Comparison of ENCODE assay signal across 13 cellular contexts in genomic region chr15:67198157-67198754, GRCh38. TPM values are rescaled to one million over a fixed set of nuclear protein-coding genes. Genes with fewer than 3 reads are reported as not detected.
DNase-seq lines count a peak whose midpoint lies in the region; ATAC-seq, FAIRE-seq and TF ChIP-seq lines count a peak whose summit lies in the region.
"Had no signal": no experiment of that assay in that cellular context is flagged by ENCODE, and none has a peak within 500 bp of the region (broad histone marks: within the 10 kb centered on the region; RNA-seq: fewer than 3 reads in every experiment).

No MANE protein-coding gene starts in this region.

- no peak overlapping the region for H3K9ac ChIP-seq in fibroblast of lung (ENCODE audit: insufficient read depth, low read length)

- H3K4me1 ChIP-seq in A549 (peaks cover 24% of the 10 kb centered on the region), OCI-LY7 (ENCODE audit: insufficient read depth, low read length, poor library complexity, severe bottlenecking) (peaks cover 18% of the 10 kb centered on the region), fibroblast of lung (ENCODE audit: control insufficient read depth, extremely low read depth, insufficient read depth, low read length) (peaks cover 22% of the 10 kb centered on the region), thyroid gland (peaks cover 29 to 39% of the 10 kb centered on the region in 2 donors)

- H3K27ac ChIP-seq in A549 (peak overlapping the region in 1 of 2 experiments; percentile 26; a peak in 1 of 6 replicates), OCI-LY7 (ENCODE audit: low read depth, low read length, poor library complexity, severe bottlenecking) (peak overlapping the region; percentile 10), fibroblast of lung (ENCODE audit: insufficient read depth, low read length) (peak overlapping the region; percentile 43), thyroid gland (peak overlapping the region in 1 of 3 donors; percentile 4)
- H3K27ac ChIP-seq: C4-2B had no signal

- TF ChIP-seq CTCF in A549 (IDR thresholded peaks at IDR 0.05), result no peak
- no peak for TF ChIP-seq CTCF in OCI-LY7 (conservative IDR thresholded peaks at IDR 0.05; ENCODE audit: low read length)
- no peak for TF ChIP-seq CTCF in fibroblast of lung (conservative IDR thresholded peaks at IDR 0.05 in 1 of 2, IDR thresholded peaks at IDR 0.05 in 1 of 2; ENCODE audit: low read depth in 1 of 2, low read length in 2 of 2)
- no peak for TF ChIP-seq CTCF in thyroid gland (IDR thresholded peaks at IDR 0.05)

- FAIRE-seq in A549 (lab: Jason Lieb, UNC) (no peak), GM18507 (lab: Jason Lieb, UNC) (peak; percentile 51)

- H3K27me3 ChIP-seq in fibroblast of lung (ENCODE audit: control insufficient read depth, insufficient read depth, low read length), result no peaks in the 10 kb centered on the region
- no peaks in the 10 kb centered on the region for H3K27me3 ChIP-seq in thyroid gland

- DNase-seq in A549 (ENCODE audit: low read depth in 1 of 2, low spot score in 1 of 2), result peak in 1 of 2 experiments; percentile 19
- no peak for DNase-seq in GM18507 (ENCODE audit: extremely low spot score, insufficient read length, low read depth)
- DNase-seq in OCI-LY7 (ENCODE audit: low spot score), result peak; percentile 61
- DNase-seq in fibroblast of lung (ENCODE audit: low read depth in 2 of 2), result no peak
- no peak for DNase-seq in thyroid gland
- DNase-seq in stimulated activated CD4-positive, alpha-beta T cell treated with anti-CD3 and anti-CD28 coated beads, Interleukin-12 subunit alpha, Interleukin-12 subunit beta, amount 100 ng/mL, for 4 hours, result no peak
- no peak for DNase-seq in stimulated activated naive CD4-positive, alpha-beta T cell (lab: John Stamatoyannopoulos, UW)
- DNase-seq: islet precursor cell; NCI-H187 treated with DMSO at 0.1 percent for 48 hours; NK-92 treated with Interleukin-12 subunit alpha and Interleukin-12 subunit beta, amount 100 ng/mL, for 24 hours; SW 1271 had no signal

- no peak for TF ChIP-seq RAD21 in A549 (conservative IDR thresholded peaks at IDR 0.05 in 1 of 2, IDR thresholded peaks at IDR 0.05 in 1 of 2)

- H3K9me3 ChIP-seq in A549, result no peaks in the 10 kb centered on the region
- no peaks in the 10 kb centered on the region for H3K9me3 ChIP-seq in OCI-LY7 (ENCODE audit: low read length)
- no peaks in the 10 kb centered on the region for H3K9me3 ChIP-seq in fibroblast of lung (ENCODE audit: control insufficient read depth, insufficient read depth, low read depth, low read length)
- no peaks in the 10 kb centered on the region for H3K9me3 ChIP-seq in thyroid gland

- TF ChIP-seq POLR2A in A549 (IDR thresholded peaks at IDR 0.05; ENCODE audit: low read length) (no peak), thyroid gland (IDR thresholded peaks at IDR 0.05) (no peak)

- no TSS peak for BruUV-seq in OCI-LY7 (replicated peaks; lab: Mats Ljungman, UMichigan)

- H3K36me3 ChIP-seq in OCI-LY7 (ENCODE audit: insufficient read depth, low read length) (peaks cover 37% of the 10 kb centered on the region), fibroblast of lung (ENCODE audit: control insufficient read depth, insufficient read depth, low read length) (peaks cover 11% of the 10 kb centered on the region), thyroid gland (peaks cover 0 to 3% of the 10 kb centered on the region in 2 donors)

- no peak overlapping the region for H3K4me3 ChIP-seq in A549
- H3K4me3 ChIP-seq in OCI-LY7 (ENCODE audit: low read depth, low read length, poor library complexity, severe bottlenecking), result no peak overlapping the region
- H3K4me3 ChIP-seq in fibroblast of lung (replicated peaks in 1 of 4; ENCODE audit: control extremely low read depth in 1 of 4, insufficient read depth in 1 of 4, low read depth in 3 of 4, low read length in 4 of 4), result no peak overlapping the region
- H3K4me3 ChIP-seq in thyroid gland (replicated peaks in 1 of 3), result no peak overlapping the region

- H4K20me1 ChIP-seq in OCI-LY7 (ENCODE audit: insufficient read depth, low read length), result no peaks in the 10 kb centered on the region
- H4K20me1 ChIP-seq in fibroblast of lung (ENCODE audit: control insufficient read depth, extremely low read depth, insufficient read depth, low read length), result no peaks in the 10 kb centered on the region

- no peak for TF ChIP-seq EP300 in A549 (IDR thresholded peaks at IDR 0.05)

- intact Hi-C loops in OCI-LY7 (cut with micrococcal nuclease; ENCODE audit: unreplicated experiment) (loop anchor here (5.0 kb wide), 1 partner anchor 251 kb away; no protein-coding TSS in a partner anchor), thyroid gland (cut with DNase I) (no loop called here)

- ATAC-seq in A549, result peak; percentile 17 to 36; a peak in 5 of 6 replicates
- no peak for ATAC-seq in GM21360 (IDR thresholded peaks at IDR 0.05; ENCODE audit: unreplicated experiment)

- POLR2A ChIA-PET in A549 (lab: Yijun Ruan, JAX) (no interaction called here), OCI-LY7 (lab: Charles Lee) (interaction anchor here (0.6 kb wide), 2 partner anchors 55 to 1912 kb away, joined by 3 to 4 read pairs; no protein-coding TSS in a partner anchor)

- WGBS in A549 (ENCODE audit: missing lambda C conversion rate), result 94% methylated on average over 7 of the region's 7 CpGs
- 85 to 91% methylated on average over 7 of the region's 7 CpGs for WGBS in thyroid gland, 2 donors

- no peaks in the 10 kb centered on the region for H3K9me2 ChIP-seq in OCI-LY7 (ENCODE audit: insufficient read depth, low read length)

- H3K4me2 ChIP-seq in A549, result no peak overlapping the region
- peak overlapping the region; percentile 28 for H3K4me2 ChIP-seq in OCI-LY7 (ENCODE audit: low read length)
- H3K4me2 ChIP-seq in fibroblast of lung (ENCODE audit: extremely low read depth, insufficient read depth, low read length), result no peak overlapping the region

- H2AFZ ChIP-seq in OCI-LY7 (ENCODE audit: low read length) (no peak overlapping the region), fibroblast of lung (ENCODE audit: low read length) (no peak overlapping the region)

- H3K79me2 ChIP-seq in OCI-LY7 (ENCODE audit: insufficient read depth, low read depth, low read length) (no peaks in the 10 kb centered on the region), fibroblast of lung (ENCODE audit: control insufficient read depth, insufficient read depth, low read length) (no peaks in the 10 kb centered on the region)

- CTCF ChIA-PET in A549 (lab: Yijun Ruan, JAX) (interaction anchor here (0.8 to 10.5 kb wide), 7 partner anchors 10 to 251 kb away, joined by 3 to 63 read pairs (median 4); no protein-coding TSS in a partner anchor), OCI-LY7 (lab: Charles Lee; ENCODE audit: unreplicated experiment) (interaction anchor here (0.5 kb wide), 1 partner anchor 84 kb away, joined by 4 read pairs; no protein-coding TSS in a partner anchor)

TF ChIP-seq in A549, 52 proteins besides CTCF, POLR2A, EP300 and RAD21:
- TF ChIP-seq JUNB (IDR thresholded peaks at IDR 0.05) (no peak), TP53 (CRISPR knock-in tag; IDR thresholded peaks at IDR 0.05) (peak; percentile 13; the same call in 1 of the 2 replicates), MAFK (IDR thresholded peaks at IDR 0.05; ENCODE audit: partially characterized antibody) (peak; percentile 89), CHD2 (IDR thresholded peaks at IDR 0.05; ENCODE audit: low read length, partially characterized antibody) (peak; percentile 46)
TF ChIP-seq in A549: peak in this region for 3.

RNA-seq across cellular contexts. Expression of gene AAGAB, which starts 56.2 kb away (rescaled TPM):
- polyA plus RNA-seq in A549 (2011; rRNA removed) (107 and 118 TPM in 2 replicates), A549 (2017; fragmentation: RNase III; extraction: RNeasy Plus Mini Kit Qiagen cat#74134 plus additional on column Dnase treatment) (67.4 to 71.6 TPM (median 68.9 TPM) in 3 replicates), fibroblast of lung (53.8 and 62.5 TPM in 2 replicates)
- 33.9 and 35.2 TPM in 2 replicates for polyA plus RNA-seq in A549 (2012; cell fraction: cytosol; rRNA removed)
- polyA plus RNA-seq in A549 (2012; cell fraction: nucleus; rRNA removed), result 13.5 and 20.0 TPM in 2 replicates
- polyA minus RNA-seq in A549 (2011; rRNA and poly(A)+ RNA removed), result 86.4 and 87.5 TPM in 2 replicates
- total RNA-seq in OCI-LY7 (2014; rRNA removed; shearing (Covaris generic)), result 31.0 and 36.2 TPM in 2 replicates
- total RNA-seq in OCI-LY7 (2022) (39.7 and 39.9 TPM in 2 replicates), fibroblast of lung (41.6 and 55.8 TPM in 2 replicates), thyroid gland (10 to 100 TPM; 53.7 to 61.9 (median 54.6) TPM)
- polyA plus RNA-seq in fibroblast of lung (2012), result 41.1 and 43.4 TPM in 2 replicates
- 18.3 and 26.3 TPM in 2 replicates for polyA minus RNA-seq in fibroblast of lung (ENCODE audit: low replicate concordance)

RNA-seq across cellular contexts. Expression of gene IQCH, which starts 56.3 kb away (rescaled TPM):
- polyA plus RNA-seq in A549 (2011; rRNA removed) (3.8 and 4.9 TPM in 2 replicates), A549 (2017; fragmentation: RNase III; extraction: RNeasy Plus Mini Kit Qiagen cat#74134 plus additional on column Dnase treatment) (1.5 to 2.1 TPM (median 2.0 TPM) in 3 replicates), fibroblast of lung (1.3 and 1.7 TPM in 2 replicates)
- 0.59 and 0.73 TPM in 2 replicates for polyA plus RNA-seq in A549 (2012; cell fraction: cytosol; rRNA removed)
- 0.31 and 0.44 TPM in 2 replicates for polyA plus RNA-seq in A549 (2012; cell fraction: nucleus; rRNA removed)
- polyA minus RNA-seq in A549 (2011; rRNA and poly(A)+ RNA removed), result 3.6 and 8.5 TPM in 2 replicates
- total RNA-seq in OCI-LY7 (2014; rRNA removed; shearing (Covaris generic)), result 3.9 and 6.8 TPM in 2 replicates
- total RNA-seq in OCI-LY7 (2022) (5.8 and 5.9 TPM in 2 replicates), fibroblast of lung (2.6 and 5.0 TPM in 2 replicates), thyroid gland (10 to 100 TPM in 2 of 4 donors, 1 to 10 TPM in 2; 9.6 to 13.7 (median 11.8) TPM)
- polyA plus RNA-seq in fibroblast of lung (2012), result 1.1 TPM in 2 replicates
- 0.59 and 7.7 TPM in 2 replicates for polyA minus RNA-seq in fibroblast of lung (ENCODE audit: low replicate concordance)
